In genomic region chr9:34591911-34592866, GRCh38 we compare ENCODE assay signal across 9 cellular contexts. TPM values are rescaled to one million over a fixed set of nuclear protein-coding genes. Genes with fewer than 3 reads are reported as not detected.
DNase-seq lines count a peak whose midpoint lies in the region; ATAC-seq and TF ChIP-seq lines count a peak whose summit lies in the region.
"Had no signal": no experiment of that assay in that cellular context is flagged by ENCODE, and none has a peak within 500 bp of the region (broad histone marks: within the 10 kb centered on the region; RNA-seq: fewer than 3 reads in every experiment).

No MANE protein-coding gene starts in this region.

- H3K4me2 ChIP-seq in DOHH2 (ENCODE audit: low read length) (peak overlapping the region; percentile 41; the same call in 1 of the 2 replicates), mesenchymal stem cell (ENCODE audit: low read length, poor library complexity, severe bottlenecking) (no peak overlapping the region)

- no peaks in the 10 kb centered on the region for H3F3A ChIP-seq in DOHH2 (ENCODE audit: control insufficient read depth, insufficient read depth)

- no peak overlapping the region for H3K4ac ChIP-seq in mesenchymal stem cell (ENCODE audit: low read depth in 1 of 2, low read length in 2 of 2)

- peak; percentile 77 for TF ChIP-seq CTCF in 22Rv1 (IDR thresholded peaks at IDR 0.05)
- TF ChIP-seq CTCF in DOHH2 (IDR thresholded peaks at IDR 0.05; ENCODE audit: low read depth, low read length, poor library complexity, severe bottlenecking), result peak; percentile 12

- no peak overlapping the region for H2BK120ac ChIP-seq in mesenchymal stem cell (ENCODE audit: low read depth, low read length)

- no peak overlapping the region for H2BK5ac ChIP-seq in mesenchymal stem cell (ENCODE audit: low read depth, low read length, poor library complexity, severe bottlenecking)

- no peak overlapping the region for H2AFZ ChIP-seq in mesenchymal stem cell (ENCODE audit: low read depth, low read length)

- no peak overlapping the region for H3K4me3 ChIP-seq in DOHH2 (ENCODE audit: low read length)
- no peak overlapping the region for H3K4me3 ChIP-seq in mesenchymal stem cell (ENCODE audit: insufficient read depth in 1 of 2, low read depth in 1 of 2, low read length in 2 of 2)

- H3K9me2 ChIP-seq in DOHH2 (replicated peaks; ENCODE audit: control insufficient read depth, low read length), result no peaks in the 10 kb centered on the region

- no peak overlapping the region for H3K9ac ChIP-seq in mesenchymal stem cell (ENCODE audit: low read length)

- H3K14ac ChIP-seq in mesenchymal stem cell (ENCODE audit: low read length in 2 of 2), result no peak overlapping the region

- H3K4me1 Mint-ChIP-seq in T-helper 17 cell, result peaks cover 32% of the 10 kb centered on the region

- no peak overlapping the region for H4K8ac ChIP-seq in mesenchymal stem cell (ENCODE audit: low read length)

- H3K79me2 ChIP-seq in DOHH2 (ENCODE audit: control insufficient read depth, low read length), result no peaks in the 10 kb centered on the region

- no peaks in the 10 kb centered on the region for H4K20me1 ChIP-seq in DOHH2 (ENCODE audit: control insufficient read depth, insufficient read depth, low read depth, low read length)

- peak overlapping the region; percentile 90 for H3K4me3 Mint-ChIP-seq in T-helper 17 cell

- WGBS in mesenchymal stem cell, result 14% methylated on average over 17 of the region's 17 CpGs

- H3K23ac ChIP-seq in mesenchymal stem cell (ENCODE audit: low read length in 2 of 2), result peak overlapping the region in 1 of 2 experiments; percentile 14

- peak overlapping the region; percentile 12 for H2BK15ac ChIP-seq in mesenchymal stem cell (ENCODE audit: low read depth, poor library complexity, severe bottlenecking)

- DNase-seq in T-helper 17 cell (no peak), mesenchymal stem cell (no peak), NCI-H446 treated with DMSO at 0.1 percent for 48 hours (lab: John Stamatoyannopoulos, UW) (no peak)
- DNase-seq in activated CD8-positive, alpha-beta memory T cell treated with anti-CD3 and anti-CD28 coated beads, Interleukin-2, amount 50 U/mL, for 4 hours, result no peak

- H3K4me1 ChIP-seq in DOHH2 (ENCODE audit: control insufficient read depth, low read length) (peaks cover 8% of the 10 kb centered on the region), mesenchymal stem cell (ENCODE audit: control insufficient read depth, insufficient read depth, low read depth, low read length) (peaks cover 29% of the 10 kb centered on the region)

- H3K9me3 ChIP-seq in DOHH2 (ENCODE audit: control insufficient read depth, insufficient read depth, low read length), result no peaks in the 10 kb centered on the region
- no peaks in the 10 kb centered on the region for H3K9me3 ChIP-seq in T-helper 17 cell (ENCODE audit: control insufficient read depth, low read length, poor library complexity, severe bottlenecking)
- H3K9me3 ChIP-seq in mesenchymal stem cell (ENCODE audit: control insufficient read depth, low read length), result no peaks in the 10 kb centered on the region

- no peaks in the 10 kb centered on the region for H3K79me1 ChIP-seq in mesenchymal stem cell (replicated peaks; ENCODE audit: low read length, poor library complexity, severe bottlenecking)

- H2BK12ac ChIP-seq in mesenchymal stem cell (ENCODE audit: low read length in 2 of 2), result no peak overlapping the region

- H2AK5ac ChIP-seq in mesenchymal stem cell (ENCODE audit: low read length, severe bottlenecking), result no peak overlapping the region

- ATAC-seq in T-helper 17 cell (no peak), HG02763 (IDR thresholded peaks at IDR 0.05; ENCODE audit: unreplicated experiment) (no peak), HG02571 (IDR thresholded peaks at IDR 0.05; ENCODE audit: unreplicated experiment) (no peak)

- H3K27me3 ChIP-seq in DOHH2 (ENCODE audit: control insufficient read depth, low read length) (peaks cover 42% of the 10 kb centered on the region), mesenchymal stem cell (ENCODE audit: control insufficient read depth in 1 of 2, insufficient read depth in 1 of 2, low read length in 2 of 2) (peaks cover 84 to 86% of the 10 kb centered on the region in 2 experiments)

- H4K91ac ChIP-seq in mesenchymal stem cell (ENCODE audit: low read length), result no peak overlapping the region

- no peaks in the 10 kb centered on the region for H3K36me3 ChIP-seq in DOHH2 (ENCODE audit: control insufficient read depth, low read length)
- no peaks in the 10 kb centered on the region for H3K36me3 ChIP-seq in mesenchymal stem cell (ENCODE audit: control insufficient read depth in 1 of 2, insufficient read depth in 2 of 2, low read depth in 1 of 2, low read length in 2 of 2)

- H3K18ac ChIP-seq in mesenchymal stem cell (ENCODE audit: low read depth in 1 of 2, low read length in 2 of 2), result no peak overlapping the region

- no peak overlapping the region for H3K27ac Mint-ChIP-seq in T-helper 17 cell

- H3K27ac ChIP-seq in 22Rv1 (peak overlapping the region; percentile 65), DOHH2 (ENCODE audit: low read depth, low read length) (no peak overlapping the region), mesenchymal stem cell (ENCODE audit: low read length, poor library complexity, severe bottlenecking) (no peak overlapping the region)

- peaks cover 75% of the 10 kb centered on the region for H3K27me3 Mint-ChIP-seq in T-helper 17 cell

- peaks cover 9% of the 10 kb centered on the region for H3K36me3 Mint-ChIP-seq in T-helper 17 cell (ENCODE audit: low read depth)

RNA-seq across cellular contexts. Expression of gene CNTFR, which starts 2.7 kb away (rescaled TPM):
- not detected for total RNA-seq in T-helper 17 cell
- polyA plus RNA-seq in mesenchymal stem cell (2013, experiment 1 of 2), result 0.03 TPM
- polyA plus RNA-seq in mesenchymal stem cell (2013, experiment 2 of 2), result 0.01 TPM

RNA-seq across cellular contexts. Expression of gene RPP25L, which starts 19.7 kb away (rescaled TPM):
- 1 to 10 TPM; 8.3 to 9.0 TPM for total RNA-seq in T-helper 17 cell
- polyA plus RNA-seq in mesenchymal stem cell (2013, experiment 1 of 2), result 22.9 TPM
- 22.5 TPM for polyA plus RNA-seq in mesenchymal stem cell (2013, experiment 2 of 2)

RNA-seq across cellular contexts. Expression of gene DCTN3, which starts 28.1 kb away (rescaled TPM):
- 10 to 100 TPM; 76.4 to 82.4 TPM for total RNA-seq in T-helper 17 cell
- 96.8 TPM for polyA plus RNA-seq in mesenchymal stem cell (2013, experiment 1 of 2)
- 99.4 TPM for polyA plus RNA-seq in mesenchymal stem cell (2013, experiment 2 of 2)

RNA-seq across cellular contexts. Expression of gene ARID3C, which starts 36.7 kb away (rescaled TPM):
- under 1 TPM in 1 of 2 donors, not detected in 1; 0.27 TPM for total RNA-seq in T-helper 17 cell
- 0.04 TPM for polyA plus RNA-seq in mesenchymal stem cell (2013, experiment 1 of 2)
- 0.04 TPM for polyA plus RNA-seq in mesenchymal stem cell (2013, experiment 2 of 2)
- total RNA-seq: M059J had no signal

RNA-seq across cellular contexts. Expression of gene SIGMAR1, which starts 45.4 kb away (rescaled TPM):
- total RNA-seq in T-helper 17 cell, result 10 to 100 TPM; 30.2 to 39.4 TPM
- 83.0 TPM for polyA plus RNA-seq in mesenchymal stem cell (2013, experiment 1 of 2)
- 83.4 TPM for polyA plus RNA-seq in mesenchymal stem cell (2013, experiment 2 of 2)
